ENCODE assay signal across 13 cellular contexts in the genomic region with DNA sequence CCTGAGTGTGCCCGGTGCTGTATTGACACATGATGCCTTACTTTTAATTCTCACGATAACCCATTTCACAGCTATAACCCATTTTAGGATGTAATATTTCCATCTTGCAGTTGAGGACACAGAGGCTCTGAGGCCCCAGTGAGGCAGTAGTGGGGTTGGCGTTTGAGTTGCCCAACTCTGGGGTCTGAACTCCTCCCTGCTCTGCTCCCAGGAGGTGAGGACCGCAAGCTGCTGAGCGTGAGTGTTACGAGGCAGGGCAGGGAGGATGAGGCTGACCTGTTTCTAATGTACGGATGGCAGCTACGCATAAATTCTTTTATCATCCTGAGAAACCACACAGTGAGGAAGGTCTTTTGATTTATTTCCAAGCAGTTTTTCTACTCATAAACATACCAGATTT. TPM values are rescaled to one million over a fixed set of nuclear protein-coding genes. Genes with fewer than 3 reads are reported as not detected.
DNase-seq lines count a peak whose midpoint lies in the region; ATAC-seq, FAIRE-seq and TF ChIP-seq lines count a peak whose summit lies in the region.
"Had no signal": no experiment of that assay in that cellular context is flagged by ENCODE, and none has a peak within 500 bp of the region (broad histone marks: within the 10 kb centered on the region; RNA-seq: fewer than 3 reads in every experiment).

No MANE protein-coding gene starts in this region.

- no peaks in the 10 kb centered on the region for H4K20me1 ChIP-seq in PC-9 (ENCODE audit: insufficient read depth)
- peaks cover 49% of the 10 kb centered on the region for H4K20me1 ChIP-seq in neural progenitor cell (ENCODE audit: low read depth)

- H3K4me3 ChIP-seq in PC-9, result no peak overlapping the region
- H3K4me3 ChIP-seq in pancreas, result no peak overlapping the region
- H3K4me3 ChIP-seq in neural progenitor cell, result no peak overlapping the region
- H3K4me3 ChIP-seq: GM12878, K562 had no signal

- no peak for ATAC-seq in CD4-positive, alpha-beta T cell (ENCODE audit: poor library complexity)
- no peak for ATAC-seq in effector memory CD8-positive, alpha-beta T cell (replicated peaks)
- ATAC-seq in pancreas (no peak), GM18519 (IDR thresholded peaks at IDR 0.05; ENCODE audit: low FRiP score, unreplicated experiment) (no peak)
- ATAC-seq: GM12878 had no signal

- no peaks in the 10 kb centered on the region for H3K27me3 ChIP-seq in CD4-positive, alpha-beta T cell (ENCODE audit: control insufficient read depth, insufficient read depth, low read length)
- H3K27me3 ChIP-seq in PC-9 (ENCODE audit: insufficient read depth, low read depth) (no peaks in the 10 kb centered on the region), pancreas (no peaks in the 10 kb centered on the region), neural progenitor cell (no peaks in the 10 kb centered on the region)

- H3K4me1 ChIP-seq in PC-9 (replicated peaks; ENCODE audit: insufficient read depth), result peaks cover 30% of the 10 kb centered on the region
- H3K4me1 ChIP-seq in pancreas, result peaks cover 0 to 12% (median 5%) of the 10 kb centered on the region in 3 donors
- H3K4me1 ChIP-seq in neural progenitor cell, result peaks cover 5% of the 10 kb centered on the region

- 79 to 82% methylated on average over 8 of the region's 8 CpGs for WGBS in pancreas, 2 donors

- peak overlapping the region; percentile 49 for H3K27ac ChIP-seq in CD4-positive, alpha-beta T cell (ENCODE audit: low read depth, low read length)
- peak overlapping the region; percentile 79; the same call in 1 of the 2 replicates for H3K27ac ChIP-seq in PC-9
- H3K27ac ChIP-seq in pancreas, result peak overlapping the region; percentile 54 to 85 (median 80)
- H3K27ac ChIP-seq in neural progenitor cell, result no peak overlapping the region

- CTCF ChIA-PET in CD4-positive, alpha-beta T cell (lab: Charles Lee), result no interaction called here
- CTCF ChIA-PET in PC-9 (lab: Charles Lee), result no interaction called here

- H2AFZ ChIP-seq in PC-9 (no peak overlapping the region), neural progenitor cell (replicated peaks) (no peak overlapping the region)

- H3K36me3 ChIP-seq in PC-9 (ENCODE audit: low read depth) (peaks cover 17% of the 10 kb centered on the region; the same call in 1 of the 2 replicates), pancreas (no peaks in the 10 kb centered on the region), neural progenitor cell (no peaks in the 10 kb centered on the region)

- H3K9me3 ChIP-seq in CD4-positive, alpha-beta T cell (ENCODE audit: control insufficient read depth, low read length), result no peaks in the 10 kb centered on the region
- H3K9me3 ChIP-seq in PC-9 (ENCODE audit: insufficient read depth, low read depth) (no peaks in the 10 kb centered on the region), pancreas (no peaks in the 10 kb centered on the region), neural progenitor cell (ENCODE audit: low read depth) (no peaks in the 10 kb centered on the region)

- FAIRE-seq in pancreas (lab: Jason Lieb, UNC), result no peak
- FAIRE-seq: GM12878, K562 had no signal

- H3K4me2 ChIP-seq in PC-9 (peak overlapping the region; percentile 67), neural progenitor cell (no peak overlapping the region)

- DNase-seq in CD4-positive, alpha-beta T cell, result no peak
- DNase-seq in PC-9 (no peak), pancreas (no peak), neural progenitor cell (ENCODE audit: low spot score) (no peak), mesenteric fat pad (ENCODE audit: low spot score) (no peak), NOMO-1 treated with dmso at 0.1 percent for 144 hours (lab: John Stamatoyannopoulos, UW; ENCODE audit: unreplicated experiment) (no peak)
- no peak for DNase-seq in effector memory CD8-positive, alpha-beta T cell
- DNase-seq: activated CD8-positive, alpha-beta memory T cell treated with anti-CD3 and anti-CD28 coated beads, Interleukin-2, amount 50 U/mL, for 48 hours; Calu3; effector memory CD4-positive, alpha-beta T cell had no signal

- H3K4me1 Mint-ChIP-seq in CD4-positive, alpha-beta T cell (ENCODE audit: low read depth), result peaks cover 64% of the 10 kb centered on the region
- H3K4me1 Mint-ChIP-seq in effector memory CD8-positive, alpha-beta T cell (ENCODE audit: low read depth in 2 of 2), result peaks cover 41 to 51% of the 10 kb centered on the region in 2 donors
- H3K4me1 Mint-ChIP-seq in neural progenitor cell, result peaks cover 20% of the 10 kb centered on the region

- no peaks in the 10 kb centered on the region for H3K9me2 ChIP-seq in PC-9 (ENCODE audit: insufficient read depth)

- H3K9ac ChIP-seq in neural progenitor cell, result no peak overlapping the region

- BruUV-seq in PC-9 (replicated peaks; lab: Mats Ljungman, UMichigan), result no TSS peak

- POLR2A ChIA-PET in CD4-positive, alpha-beta T cell (lab: Charles Lee), result interaction anchor here (1.5 kb wide), 1 partner anchor 9 kb away, joined by 7 read pairs; no protein-coding TSS in a partner anchor
- POLR2A ChIA-PET in PC-9 (lab: Charles Lee; ENCODE audit: unreplicated experiment), result no interaction called here

- H3K9me3 Mint-ChIP-seq in CD4-positive, alpha-beta T cell, result no peaks in the 10 kb centered on the region
- H3K9me3 Mint-ChIP-seq in effector memory CD8-positive, alpha-beta T cell, result no peaks in the 10 kb centered on the region
- H3K9me3 Mint-ChIP-seq in neural progenitor cell, result no peaks in the 10 kb centered on the region

- TF ChIP-seq CTCF in CD4-positive, alpha-beta T cell (IDR thresholded peaks at IDR 0.05), result no peak
- TF ChIP-seq CTCF in PC-9 (conservative IDR thresholded peaks at IDR 0.05) (no peak), pancreas (IDR thresholded peaks at IDR 0.05) (no peak), neural progenitor cell (IDR thresholded peaks at IDR 0.05) (no peak)

- no peaks in the 10 kb centered on the region for H3K27me3 Mint-ChIP-seq in CD4-positive, alpha-beta T cell
- H3K27me3 Mint-ChIP-seq in effector memory CD8-positive, alpha-beta T cell, result no peaks in the 10 kb centered on the region
- peaks cover 3% of the 10 kb centered on the region for H3K27me3 Mint-ChIP-seq in neural progenitor cell (ENCODE audit: insufficient read depth, low read depth)

- H3K4me3 Mint-ChIP-seq in CD4-positive, alpha-beta T cell, result peak overlapping the region; percentile 62
- peak overlapping the region in 1 of 2 donors; percentile 25 for H3K4me3 Mint-ChIP-seq in effector memory CD8-positive, alpha-beta T cell
- H3K4me3 Mint-ChIP-seq in neural progenitor cell, result no peak overlapping the region

- H3K79me2 ChIP-seq in PC-9 (ENCODE audit: low read depth), result peaks cover 37% of the 10 kb centered on the region
- H3K79me2 ChIP-seq in neural progenitor cell (ENCODE audit: low read depth), result peaks cover 28% of the 10 kb centered on the region

- peaks cover 28% of the 10 kb centered on the region; the same call in 1 of the 2 replicates for H3F3A ChIP-seq in PC-9 (ENCODE audit: insufficient read depth, low read depth)
- no peaks in the 10 kb centered on the region for H3F3A ChIP-seq in neural progenitor cell (ENCODE audit: low read depth)

- intact Hi-C loops in CD4-positive, alpha-beta T cell (cut with DNase I, micrococcal nuclease), result no loop called here
- intact Hi-C loops in PC-9 (cut with micrococcal nuclease; ENCODE audit: unreplicated experiment), result loop anchor here (2.0 kb wide), 2 partner anchors 19 to 35 kb away; no protein-coding TSS in a partner anchor
- intact Hi-C loops in pancreas (cut with DNase I), result no loop called here

- H3K27ac Mint-ChIP-seq in CD4-positive, alpha-beta T cell, result peak overlapping the region; percentile 81
- peak overlapping the region; percentile 66 to 81 for H3K27ac Mint-ChIP-seq in effector memory CD8-positive, alpha-beta T cell
- H3K27ac Mint-ChIP-seq in neural progenitor cell, result no peak overlapping the region

- H3K36me3 Mint-ChIP-seq in CD4-positive, alpha-beta T cell (ENCODE audit: low read depth), result peaks cover 72% of the 10 kb centered on the region
- H3K36me3 Mint-ChIP-seq in effector memory CD8-positive, alpha-beta T cell (ENCODE audit: insufficient read depth), result peaks cover 46% of the 10 kb centered on the region
- peaks cover 12% of the 10 kb centered on the region for H3K36me3 Mint-ChIP-seq in neural progenitor cell

RNA-seq across cellular contexts. Expression of a gene that starts 11.4 kb away (rescaled TPM):
- 10 to 100 TPM; 35.0 to 35.8 TPM for total RNA-seq in CD4-positive, alpha-beta T cell
- 90.3 and 95.7 TPM in 2 replicates for total RNA-seq in PC-9 (2021)
- total RNA-seq in pancreas, result 10 to 100 TPM in 4 of 6 donors, 1 to 10 TPM in 2; 8.7 to 20.4 (median 10.4) TPM
- polyA plus RNA-seq in pancreas, result 10 to 100 TPM in 1 of 2 donors, 1 to 10 TPM in 1; 9.2 to 10.1 TPM
- total RNA-seq in neural progenitor cell (ENCODE audit: low replicate concordance), result 17.1 and 42.8 TPM in 2 replicates
- total RNA-seq in mesenteric fat pad, result 40.5 TPM

RNA-seq across cellular contexts. Expression of a gene that starts 11.6 kb away (rescaled TPM):
- total RNA-seq in CD4-positive, alpha-beta T cell, result 1 to 10 TPM; 2.8 to 4.7 TPM
- total RNA-seq in PC-9 (2021) (26.1 and 27.6 TPM in 2 replicates), pancreas (1 to 10 TPM; 1.1 to 2.9 (median 1.5) TPM), neural progenitor cell (ENCODE audit: low replicate concordance) (21.7 and 29.1 TPM in 2 replicates), mesenteric fat pad (3.8 TPM)
- 1 to 10 TPM; 4.2 to 5.2 TPM for polyA plus RNA-seq in pancreas

RNA-seq across cellular contexts. Expression of a gene that starts 27.4 kb away (rescaled TPM):
- total RNA-seq in CD4-positive, alpha-beta T cell, result 1 to 10 TPM; 1.6 to 2.6 TPM
- 4.2 and 6.3 TPM in 2 replicates for total RNA-seq in PC-9 (2021)
- 10 to 100 TPM; 20.7 to 48.7 (median 42.2) TPM for total RNA-seq in pancreas
- polyA plus RNA-seq in pancreas, result 10 to 100 TPM; 45.7 to 71.3 TPM
- 15.2 and 19.0 TPM in 2 replicates for total RNA-seq in neural progenitor cell (ENCODE audit: low replicate concordance)
- total RNA-seq in mesenteric fat pad, result 13.6 TPM
- total RNA-seq: Calu3 had no signal

RNA-seq across cellular contexts. Expression of a gene that starts 54.0 kb away (rescaled TPM):
- total RNA-seq in CD4-positive, alpha-beta T cell, result 1 to 10 TPM; 7.4 to 7.8 TPM
- total RNA-seq in PC-9 (2021) (18.0 and 19.0 TPM in 2 replicates), pancreas (1 to 10 TPM; 5.7 to 8.2 (median 6.6) TPM), neural progenitor cell (ENCODE audit: low replicate concordance) (8.2 and 16.8 TPM in 2 replicates), mesenteric fat pad (16.7 TPM)
- polyA plus RNA-seq in pancreas, result 1 to 10 TPM; 5.4 to 8.5 TPM

RNA-seq across cellular contexts. Expression of a gene that starts 54.1 kb away (rescaled TPM):
- 10 to 100 TPM; 43.0 to 43.9 TPM for total RNA-seq in CD4-positive, alpha-beta T cell
- total RNA-seq in PC-9 (2021), result 59.7 and 90.0 TPM in 2 replicates
- total RNA-seq in pancreas, result 10 to 100 TPM; 11.5 to 20.8 (median 13.5) TPM
- 10 to 100 TPM; 10.8 to 18.0 TPM for polyA plus RNA-seq in pancreas
- total RNA-seq in neural progenitor cell (ENCODE audit: low replicate concordance), result 66.7 and 80.0 TPM in 2 replicates
- 50.6 TPM for total RNA-seq in mesenteric fat pad
